8 cellular contexts compared by ENCODE assay signal in genomic region chr6:149316740-149317655, GRCh38. TPM values are rescaled to one million over a fixed set of nuclear protein-coding genes. Genes with fewer than 3 reads are reported as not detected.
A peak's percentile ranks its signal among the peaks of the same experiment; 100 is the strongest.
DNase-seq lines count a peak whose midpoint lies in the region; ATAC-seq and TF ChIP-seq lines count a peak whose summit lies in the region.

No MANE protein-coding gene starts in this region.

- H3K27ac ChIP-seq in layer of hippocampus (ENCODE audit: low read depth, low read length): peak overlapping the region; percentile 92

- peak overlapping the region; percentile 79 for H3K27ac Mint-ChIP-seq in chondrocyte (ENCODE audit: unreplicated experiment)

- H3K9me3 Mint-ChIP-seq in chondrocyte (ENCODE audit: low read depth): no peaks in the 10 kb centered on the region

- no peaks in the 10 kb centered on the region for H3K27me3 Mint-ChIP-seq in chondrocyte (ENCODE audit: low read depth)

- DNase-seq in AG20443 (ENCODE audit: low spot score): peak; percentile 92
- peak; percentile 58 to 90 for DNase-seq in NCI-H446 (lab: John Stamatoyannopoulos, UW)
- DNase-seq in activated CD4-positive, alpha-beta T cell treated with anti-CD3 and anti-CD28 coated beads for 24 hours (ENCODE audit: low read depth in 2 of 2): peak; percentile 78
- DNase-seq in chondrocyte (ENCODE audit: low spot score): peak; percentile 93
- peak; percentile 65 to 76 (median 71) for DNase-seq in stimulated activated CD4-positive, alpha-beta T cell treated with anti-CD3 and anti-CD28 coated beads, Interleukin-1b, Interleukin-23, amount 100 ng/mL, for 24 hours (ENCODE audit: low read depth in 4 of 4, low spot score in 1 of 4)

- no peaks in the 10 kb centered on the region for H3K36me3 Mint-ChIP-seq in chondrocyte (ENCODE audit: low read depth)

- no peaks in the 10 kb centered on the region for H3K27me3 ChIP-seq in layer of hippocampus (ENCODE audit: control insufficient read depth, insufficient read depth, low read length)

- peak overlapping the region; percentile 80 for H3K4me3 Mint-ChIP-seq in chondrocyte (ENCODE audit: unreplicated experiment)

- ATAC-seq in GM19025 (IDR thresholded peaks at IDR 0.05; ENCODE audit: low read depth, unreplicated experiment) (peak; percentile 79), HG03196 (IDR thresholded peaks at IDR 0.05; ENCODE audit: unreplicated experiment) (peak; percentile 77)

- peaks cover 38% of the 10 kb centered on the region for H3K4me1 Mint-ChIP-seq in chondrocyte (ENCODE audit: low read depth)

- no peak for TF ChIP-seq CTCF in chondrocyte (IDR thresholded peaks at IDR 0.05)

RNA-seq across cellular contexts. Expression of gene TAB2, which starts 0.5 kb away (rescaled TPM):
- total RNA-seq in chondrocyte: 49.3 to 54.9 TPM (median 54.1 TPM) in 3 replicates

Comparison
In these comparisons a context has a peak if more than half of its experiments do, and no peak if none do; other contexts are left out.
1. Peak in every context shown above with its lines: DNase-seq, ATAC-seq and H3K27ac ChIP-seq.